Comparison of ENCODE assay signal across 23 cellular contexts in the genomic region with DNA sequence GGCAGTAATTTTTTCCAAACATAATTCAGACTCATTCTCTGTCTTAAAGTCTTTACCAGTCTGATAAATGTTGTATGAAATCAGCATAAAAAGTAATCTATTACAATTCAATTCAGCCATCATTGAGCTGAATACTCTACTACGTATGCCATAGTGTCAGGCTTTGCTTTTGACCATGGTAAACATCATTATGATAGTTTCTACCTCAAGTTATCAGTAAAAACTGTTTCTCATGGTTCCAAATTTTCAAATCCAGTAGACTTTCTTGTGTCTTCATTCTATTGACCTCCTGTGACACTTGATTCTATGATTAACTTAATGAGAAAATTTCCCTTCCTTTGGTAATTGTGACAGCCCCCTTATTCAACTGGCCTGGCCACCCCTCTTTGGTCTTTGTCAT.
"Had no signal": no experiment of that assay in that cellular context is flagged by ENCODE, and none has a peak within 500 bp of the region (broad histone marks: within the 10 kb centered on the region; RNA-seq: fewer than 3 reads in every experiment).

No MANE protein-coding gene starts in this region.

- H3K27ac Mint-ChIP-seq: naive thymus-derived CD8-positive, alpha-beta T cell; natural killer cell treated with Interleukin-12 subunit alpha and Interleukin-12 subunit beta and Interleukin-15 and Interleukin-18, amount 100 ng/mL, for 72 hours; neural progenitor cell; stimulated activated effector memory CD8-positive, alpha-beta T cell treated with anti-CD3 and anti-CD28 coated beads, Interleukin-12 subunit alpha, Interleukin-12 subunit beta, amount 100 ng/mL, for 72 hours; stimulated activated naive B cell treated with anti-CD40 and anti-IgM and Interleukin-4, amounts not matched to agents 10 μg/mL and 1 μg/mL and 100 μg/mL, for 72 hours; stimulated activated naive CD8-positive, alpha-beta T cell treated with anti-CD3 and anti-CD28 coated beads, Interleukin-15, Interleukin-2, amounts not matched to agents 100 ng/mL and 50 ng/mL, for 24 hours had no signal

- ATAC-seq: naive thymus-derived CD8-positive, alpha-beta T cell; natural killer cell treated with Interleukin-12 subunit alpha and Interleukin-12 subunit beta and Interleukin-15 and Interleukin-18, amount 100 ng/mL, for 72 hours; pancreas; psoas muscle; right cardiac atrium; right lobe of liver; stimulated activated effector memory CD8-positive, alpha-beta T cell treated with anti-CD3 and anti-CD28 coated beads, Interleukin-12 subunit alpha, Interleukin-12 subunit beta, amount 100 ng/mL, for 72 hours; stimulated activated naive B cell treated with anti-CD40 and anti-IgM and Interleukin-4, amounts not matched to agents 10 μg/mL and 1 μg/mL and 100 μg/mL, for 72 hours had no signal

- H3K27me3 Mint-ChIP-seq: naive thymus-derived CD8-positive, alpha-beta T cell; natural killer cell treated with Interleukin-12 subunit alpha and Interleukin-12 subunit beta and Interleukin-15 and Interleukin-18, amount 100 ng/mL, for 72 hours; stimulated activated naive B cell treated with anti-CD40 and anti-IgM and Interleukin-4, amounts not matched to agents 10 μg/mL and 1 μg/mL and 100 μg/mL, for 72 hours; stimulated activated naive CD8-positive, alpha-beta T cell treated with anti-CD3 and anti-CD28 coated beads, Interleukin-15, Interleukin-2, amounts not matched to agents 100 ng/mL and 50 ng/mL, for 24 hours had no signal

- DNase-seq: naive thymus-derived CD8-positive, alpha-beta T cell; occipital lobe; pancreas; psoas muscle; right cardiac atrium; right lobe of liver; sigmoid colon; small intestine; stimulated activated CD4-positive, alpha-beta T cell treated with anti-CD3 and anti-CD28 coated beads, Interleukin-15, amount 100 ng/mL, for 24 hours; stimulated activated CD4-positive, alpha-beta T cell treated with anti-CD3 and anti-CD28 coated beads, Interleukin-2, amount 100 ng/mL, for 24 hours; stimulated activated CD4-positive, alpha-beta T cell treated with anti-CD3 and anti-CD28 coated beads, Interleukin-2, amount 100 ng/mL, for 48 hours; stimulated activated CD4-positive, alpha-beta T cell treated with anti-CD3 and anti-CD28 coated beads, Interleukin-4, amount 100 ng/mL, for 24 hours; stimulated activated naive B cell treated with anti-CD40 and anti-IgM and Interleukin-4, amounts not matched to agents 10 μg/mL and 1 μg/mL and 100 μg/mL, for 72 hours; stimulated activated naive CD4-positive, alpha-beta T cell treated with Interleukin-2 at 50 U/mL for 16 hours; stomach; thyroid gland; trophoblast cell; upper lobe of left lung had no signal

- H3K4me1 Mint-ChIP-seq: naive thymus-derived CD8-positive, alpha-beta T cell; stimulated activated effector memory CD8-positive, alpha-beta T cell treated with anti-CD3 and anti-CD28 coated beads, Interleukin-12 subunit alpha, Interleukin-12 subunit beta, amount 100 ng/mL, for 72 hours; stimulated activated naive B cell treated with anti-CD40 and anti-IgM and Interleukin-4, amounts not matched to agents 10 μg/mL and 1 μg/mL and 100 μg/mL, for 72 hours had no signal

- H3K36me3 Mint-ChIP-seq: naive thymus-derived CD8-positive, alpha-beta T cell; natural killer cell treated with Interleukin-12 subunit alpha and Interleukin-12 subunit beta and Interleukin-15 and Interleukin-18, amount 100 ng/mL, for 72 hours; stimulated activated effector memory CD8-positive, alpha-beta T cell treated with anti-CD3 and anti-CD28 coated beads, Interleukin-12 subunit alpha, Interleukin-12 subunit beta, amount 100 ng/mL, for 72 hours; stimulated activated naive B cell treated with anti-CD40 and anti-IgM and Interleukin-4, amounts not matched to agents 10 μg/mL and 1 μg/mL and 100 μg/mL, for 72 hours had no signal

- H3K9me3 Mint-ChIP-seq: natural killer cell treated with Interleukin-12 subunit alpha and Interleukin-12 subunit beta and Interleukin-15 and Interleukin-18, amount 100 ng/mL, for 72 hours; neural progenitor cell; stimulated activated naive B cell treated with anti-CD40 and anti-IgM and Interleukin-4, amounts not matched to agents 10 μg/mL and 1 μg/mL and 100 μg/mL, for 72 hours; stimulated activated naive CD8-positive, alpha-beta T cell treated with anti-CD3 and anti-CD28 coated beads, Interleukin-15, Interleukin-2, amounts not matched to agents 100 ng/mL and 50 ng/mL, for 24 hours had no signal

- H3K4me3 Mint-ChIP-seq: naive thymus-derived CD8-positive, alpha-beta T cell; natural killer cell treated with Interleukin-12 subunit alpha and Interleukin-12 subunit beta and Interleukin-15 and Interleukin-18, amount 100 ng/mL, for 72 hours; neural progenitor cell; stimulated activated effector memory CD8-positive, alpha-beta T cell treated with anti-CD3 and anti-CD28 coated beads, Interleukin-12 subunit alpha, Interleukin-12 subunit beta, amount 100 ng/mL, for 72 hours; stimulated activated naive B cell treated with anti-CD40 and anti-IgM and Interleukin-4, amounts not matched to agents 10 μg/mL and 1 μg/mL and 100 μg/mL, for 72 hours; stimulated activated naive CD8-positive, alpha-beta T cell treated with anti-CD3 and anti-CD28 coated beads, Interleukin-15, Interleukin-2, amounts not matched to agents 100 ng/mL and 50 ng/mL, for 24 hours had no signal

- FAIRE-seq: pancreas, small intestine, urothelium cell line had no signal
